ENCODE assay signal across 1 cellular context in the genomic region with DNA sequence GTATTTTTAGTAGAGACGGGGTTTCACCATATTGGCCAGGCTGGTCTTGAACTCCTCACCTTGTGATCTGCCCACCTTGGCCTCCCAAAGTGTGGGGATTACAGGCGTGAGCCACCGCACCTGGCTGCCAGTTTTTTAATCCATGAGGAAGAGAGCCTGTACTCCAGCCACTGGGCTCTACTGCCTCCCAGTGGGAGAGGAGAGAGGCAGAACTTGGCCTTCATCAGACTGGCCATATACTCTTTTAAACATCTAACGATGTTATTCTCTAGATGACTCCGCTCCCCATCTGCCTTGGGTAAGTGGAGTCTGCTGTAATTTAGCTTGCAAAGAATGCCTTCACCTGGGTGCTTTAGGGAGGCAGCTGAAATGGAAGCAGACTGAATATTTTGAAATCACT.
TF ChIP-seq lines count a peak whose summit lies in the region.

No MANE protein-coding gene starts in this region.

TF ChIP-seq in GM12878, 131 proteins besides CTCF, POLR2A, EP300 and RAD21:
- TF ChIP-seq HCFC1 (IDR thresholded peaks at IDR 0.05; ENCODE audit: low read length) (no peak), PAX8 (IDR thresholded peaks at IDR 0.05) (no peak)
